In the genomic region with DNA sequence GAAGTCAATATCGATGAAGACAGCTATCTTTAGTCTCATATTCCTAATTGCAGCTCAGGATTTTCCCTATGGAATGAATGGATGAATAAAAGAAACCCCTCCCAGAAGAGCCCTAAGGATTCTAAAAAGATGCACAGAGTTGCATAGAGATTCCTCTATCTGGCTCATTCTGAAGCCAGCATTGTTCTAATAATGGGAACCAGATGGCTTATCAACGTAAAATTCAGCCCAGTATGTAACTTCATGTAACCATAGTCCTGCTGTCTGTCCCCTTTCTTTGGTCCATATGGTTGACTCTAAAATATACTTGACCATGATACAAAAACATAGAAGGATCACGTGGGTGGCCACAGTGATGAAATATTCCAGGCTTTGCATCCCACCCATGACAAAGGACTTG, we compare ENCODE assay signal across 28 cellular contexts.
"Had no signal": no experiment of that assay in that cellular context is flagged by ENCODE, and none has a peak within 500 bp of the region (broad histone marks: within the 10 kb centered on the region; RNA-seq: fewer than 3 reads in every experiment).

No MANE protein-coding gene starts in this region.

- H3K27me3 Mint-ChIP-seq: activated CD8-positive, alpha-beta T cell treated with anti-CD3 and anti-CD28 coated beads for 36 hours; activated naive CD4-positive, alpha-beta T cell treated with anti-CD3 and anti-CD28 coated beads, Interleukin-2, amount 50 U/mL, for 24 hours; activated naive CD8-positive, alpha-beta T cell treated with anti-CD3 and anti-CD28 coated beads for 36 hours; activated naive CD8-positive, alpha-beta T cell treated with anti-CD3 and anti-CD28 coated beads, Interleukin-2, amount 50 U/mL, for 24 hours; activated T-helper 17 cell treated with anti-CD3 and anti-CD28 coated beads, Interleukin-2, amount 50 U/mL, for 72 hours; effector memory CD8-positive, alpha-beta T cell had no signal

- H3K27me3 ChIP-seq: adrenal gland, body of pancreas, esophagus muscularis mucosa, gastroesophageal sphincter had no signal

- H3K27ac ChIP-seq: adrenal gland, esophagus muscularis mucosa, gastroesophageal sphincter had no signal

- H3K36me3 Mint-ChIP-seq: activated naive CD4-positive, alpha-beta T cell treated with anti-CD3 and anti-CD28 coated beads, Interleukin-2, amount 50 U/mL, for 24 hours; activated naive CD8-positive, alpha-beta T cell treated with anti-CD3 and anti-CD28 coated beads for 36 hours; WTC11 had no signal

- H3K36me3 ChIP-seq: adrenal gland, esophagus muscularis mucosa, gastroesophageal sphincter had no signal

- H3K4me3 ChIP-seq: adrenal gland, body of pancreas, esophagus muscularis mucosa, gastroesophageal sphincter had no signal

- H3K9me3 ChIP-seq: adrenal gland, body of pancreas, esophagus muscularis mucosa, gastroesophageal sphincter had no signal

- H3K4me1 ChIP-seq: gastroesophageal sphincter had no signal

- H3K9me3 Mint-ChIP-seq: activated CD8-positive, alpha-beta T cell treated with anti-CD3 and anti-CD28 coated beads for 36 hours; activated naive CD4-positive, alpha-beta T cell treated with anti-CD3 and anti-CD28 coated beads, Interleukin-2, amount 50 U/mL, for 24 hours; activated naive CD8-positive, alpha-beta T cell treated with anti-CD3 and anti-CD28 coated beads, Interleukin-2, amount 50 U/mL, for 24 hours; activated T-helper 17 cell treated with anti-CD3 and anti-CD28 coated beads, Interleukin-2, amount 50 U/mL, for 72 hours had no signal

- H3K4me3 Mint-ChIP-seq: activated CD8-positive, alpha-beta T cell treated with anti-CD3 and anti-CD28 coated beads for 36 hours; activated naive CD4-positive, alpha-beta T cell treated with anti-CD3 and anti-CD28 coated beads for 36 hours; activated naive CD4-positive, alpha-beta T cell treated with anti-CD3 and anti-CD28 coated beads, Interleukin-2, amount 50 U/mL, for 24 hours; activated naive CD8-positive, alpha-beta T cell treated with anti-CD3 and anti-CD28 coated beads for 36 hours; activated naive CD8-positive, alpha-beta T cell treated with anti-CD3 and anti-CD28 coated beads, Interleukin-2, amount 50 U/mL, for 24 hours; activated T-cell treated with anti-CD3 and anti-CD28 coated beads, Interleukin-2, amount 50 U/mL, for 4 hours; activated T-helper 17 cell treated with anti-CD3 and anti-CD28 coated beads, Interleukin-2, amount 50 U/mL, for 72 hours; effector memory CD8-positive, alpha-beta T cell; WTC11 had no signal

- H3K27ac Mint-ChIP-seq: activated CD8-positive, alpha-beta T cell treated with anti-CD3 and anti-CD28 coated beads for 36 hours; activated naive CD4-positive, alpha-beta T cell treated with anti-CD3 and anti-CD28 coated beads for 36 hours; activated naive CD4-positive, alpha-beta T cell treated with anti-CD3 and anti-CD28 coated beads, Interleukin-2, amount 50 U/mL, for 24 hours; activated naive CD8-positive, alpha-beta T cell treated with anti-CD3 and anti-CD28 coated beads for 36 hours; activated naive CD8-positive, alpha-beta T cell treated with anti-CD3 and anti-CD28 coated beads, Interleukin-2, amount 50 U/mL, for 24 hours; activated T-helper 17 cell treated with anti-CD3 and anti-CD28 coated beads, Interleukin-2, amount 50 U/mL, for 72 hours; effector memory CD8-positive, alpha-beta T cell; WTC11 had no signal

- H3K4me1 Mint-ChIP-seq: activated naive CD4-positive, alpha-beta T cell treated with anti-CD3 and anti-CD28 coated beads, Interleukin-2, amount 50 U/mL, for 24 hours; activated naive CD8-positive, alpha-beta T cell treated with anti-CD3 and anti-CD28 coated beads for 36 hours; activated naive CD8-positive, alpha-beta T cell treated with anti-CD3 and anti-CD28 coated beads, Interleukin-2, amount 50 U/mL, for 24 hours; activated T-helper 17 cell treated with anti-CD3 and anti-CD28 coated beads, Interleukin-2, amount 50 U/mL, for 72 hours had no signal

- DNase-seq: activated CD4-positive, alpha-beta T cell treated with anti-CD3 and anti-CD28 coated beads for 48 hours; activated CD4-positive, alpha-beta T cell treated with anti-CD3 and anti-CD28 coated beads, Interleukin-2, amount 50 U/mL, for 1 hour; activated CD4-positive, alpha-beta T cell treated with anti-CD3 and anti-CD28 coated beads, Interleukin-2, amount 50 U/mL, for 48 hours; activated CD8-positive, alpha-beta memory T cell treated with anti-CD3 and anti-CD28 coated beads for 24 hours; activated CD8-positive, alpha-beta T cell treated with anti-CD3 and anti-CD28 coated beads for 36 hours; activated effector memory CD4-positive, alpha-beta T cell treated with Interleukin-2 at 50 U/mL for 16 hours; activated naive CD4-positive, alpha-beta T cell treated with anti-CD3 and anti-CD28 coated beads for 36 hours; activated naive CD8-positive, alpha-beta T cell treated with anti-CD3 and anti-CD28 coated beads for 36 hours; activated naive CD8-positive, alpha-beta T cell treated with anti-CD3 and anti-CD28 coated beads, Interleukin-2, amount 50 U/mL, for 24 hours; activated T-cell treated with anti-CD3 and anti-CD28 coated beads, Interleukin-2, amount 50 U/mL, for 4 hours; adrenal gland; amygdala; aorta; caudate nucleus; cortex of kidney; dermis blood vessel endothelial cell; effector CD4-positive, alpha-beta T cell; effector memory CD8-positive, alpha-beta T cell; erythroblast; foreskin melanocyte; head of caudate nucleus; T-helper 2 cell had no signal
